Comparison of ENCODE assay signal across 26 cellular contexts in genomic region chr12:92654929-92655328, GRCh38. TPM values are rescaled to one million over a fixed set of nuclear protein-coding genes. Genes with fewer than 3 reads are reported as not detected.
DNase-seq lines count a peak whose midpoint lies in the region; ATAC-seq and TF ChIP-seq lines count a peak whose summit lies in the region.
"Had no signal": no experiment of that assay in that cellular context is flagged by ENCODE, and none has a peak within 500 bp of the region (broad histone marks: within the 10 kb centered on the region; RNA-seq: fewer than 3 reads in every experiment).

No MANE protein-coding gene starts in this region.

- H4K20me1 ChIP-seq in osteoblast (ENCODE audit: insufficient read depth, low read length), result no peaks in the 10 kb centered on the region

- no peaks in the 10 kb centered on the region for H3K36me3 ChIP-seq in osteoblast (ENCODE audit: insufficient read depth, low read length)
- H3K36me3 ChIP-seq: ovary had no signal

- H3K9me3 ChIP-seq in osteoblast (ENCODE audit: low read depth, low read length), result no peaks in the 10 kb centered on the region
- H3K9me3 ChIP-seq: ovary had no signal

- peaks cover 15% of the 10 kb centered on the region for H3K4me1 ChIP-seq in osteoblast (ENCODE audit: insufficient read depth, low read length)

- peaks cover 5% of the 10 kb centered on the region for H3K4me1 Mint-ChIP-seq in WTC11

- no peaks in the 10 kb centered on the region for H3K36me3 Mint-ChIP-seq in WTC11
- H3K36me3 Mint-ChIP-seq: CD8-positive, alpha-beta T cell; mesothelial cell of epicardium; natural killer cell had no signal

- no peaks in the 10 kb centered on the region for H3K27me3 ChIP-seq in osteoblast (ENCODE audit: insufficient read depth, low read length)
- H3K27me3 ChIP-seq: ovary had no signal

- H3K79me2 ChIP-seq in osteoblast (ENCODE audit: insufficient read depth, low read length), result no peaks in the 10 kb centered on the region

- H3K4me2 ChIP-seq in osteoblast (ENCODE audit: insufficient read depth, low read length), result peak overlapping the region; percentile 35

- POLR2A ChIA-PET in WTC11 (lab: Charles Lee), result interaction anchor here (1.1 kb wide), 1 partner anchor 509 kb away, joined by 4 read pairs; the partner anchor contains the start of gene BTG1

- no peaks in the 10 kb centered on the region for H3K27me3 Mint-ChIP-seq in WTC11 (ENCODE audit: low read depth)

- CTCF ChIA-PET in WTC11 (lab: Charles Lee), result no interaction called here

- in situ Hi-C loops in GM13976 (cut with MboI; ENCODE audit: low sequenced_read_pairs, unreplicated experiment), result no loop called here

- TF ChIP-seq CTCF in fibroblast of mammary gland (conservative IDR thresholded peaks at IDR 0.05; ENCODE audit: control insufficient read depth, insufficient read depth, low read depth, low read length) (no peak), osteoblast (IDR thresholded peaks at IDR 0.05; ENCODE audit: extremely low read depth, low read depth, low read length) (no peak), WTC11 (IDR thresholded peaks at IDR 0.05) (no peak), GM13976 (IDR thresholded peaks at IDR 0.05; ENCODE audit: borderline replicate concordance, control extremely low read depth, extremely low read depth, insufficient read depth, missing control alignments) (no peak)

- H2AFZ ChIP-seq in osteoblast (ENCODE audit: low read length), result no peak overlapping the region

- H3K4me3 ChIP-seq in fibroblast of mammary gland (ENCODE audit: control insufficient read depth, low read depth, low read length) (no peak overlapping the region), osteoblast (ENCODE audit: insufficient read depth, low read length) (no peak overlapping the region)
- H3K4me3 ChIP-seq: ovary had no signal

- no peaks in the 10 kb centered on the region for H3K9me3 Mint-ChIP-seq in WTC11
- H3K9me3 Mint-ChIP-seq: activated CD4-positive, alpha-beta memory T cell treated with anti-CD3 and anti-CD28 coated beads, Interleukin-2, amount 10 ng/mL, durations not matched to agents 7 days and 5 days; CD8-positive, alpha-beta T cell; mesothelial cell of epicardium; natural killer cell had no signal

- DNase-seq in AG20443 (ENCODE audit: low spot score) (peak; percentile 65), NCI-H226 (peak; percentile 27), fibroblast of mammary gland (ENCODE audit: low read depth) (peak; percentile 65), osteoblast (ENCODE audit: insufficient read length, low spot score, missing footprints) (peak; percentile 80), NCI-H2029 treated with DMSO at 0.1 percent for 48 hours (lab: John Stamatoyannopoulos, UW) (no peak), WTC11 (ENCODE audit: low spot score) (no peak), DMS 273 treated with DMSO at 0.1 percent for 48 hours (lab: John Stamatoyannopoulos, UW) (no peak), GM13976 (ENCODE audit: low spot score) (no peak)
- DNase-seq: activated CD4-positive, alpha-beta memory T cell treated with anti-CD3 and anti-CD28 coated beads, Interleukin-2, amount 10 ng/mL, durations not matched to agents 7 days and 5 days; activated gamma-delta T cell treated with Interleukin-2 at 50 U/mL for 16 hours; amniotic stem cell; caudate nucleus; CD8-positive, alpha-beta T cell; DMS153; glutamatergic neuron; KG1; natural killer cell; NCI-H1694 treated with DMSO at 0.1 percent for 48 hours; NCI-H774; ovary; T-helper 9 cell had no signal

- peak overlapping the region; percentile 43 for H3K27ac ChIP-seq in osteoblast (ENCODE audit: low read depth, low read length)
- H3K27ac ChIP-seq: ovary had no signal

- H3K4me3 Mint-ChIP-seq in WTC11, result no peak overlapping the region
- H3K4me3 Mint-ChIP-seq: activated CD4-positive, alpha-beta memory T cell treated with anti-CD3 and anti-CD28 coated beads, Interleukin-2, amount 10 ng/mL, durations not matched to agents 7 days and 5 days; CD8-positive, alpha-beta T cell; mesothelial cell of epicardium; natural killer cell had no signal

- ATAC-seq in WTC11, result no peak
- ATAC-seq: CD8-positive, alpha-beta T cell; natural killer cell had no signal

- no peak overlapping the region for H3K27ac Mint-ChIP-seq in WTC11
- H3K27ac Mint-ChIP-seq: activated CD4-positive, alpha-beta memory T cell treated with anti-CD3 and anti-CD28 coated beads, Interleukin-2, amount 10 ng/mL, durations not matched to agents 7 days and 5 days; CD8-positive, alpha-beta T cell; mesothelial cell of epicardium; natural killer cell had no signal

TF ChIP-seq in WTC11, 78 proteins besides CTCF, POLR2A, EP300 and RAD21 (continues in another document):
- no peak for TF ChIP-seq OVOL2 (CRISPR knock-in tag; IDR thresholded peaks at IDR 0.05; ENCODE audit: borderline replicate concordance)
- TF ChIP-seq ZNF671 (CRISPR knock-in tag; IDR thresholded peaks at IDR 0.05), result no peak
- TF ChIP-seq ZNF512 (CRISPR knock-in tag; IDR thresholded peaks at IDR 0.05; ENCODE audit: borderline replicate concordance), result no peak
- TF ChIP-seq GTF2I (CRISPR knock-in tag; conservative IDR thresholded peaks at IDR 0.05), result no peak
- no peak for TF ChIP-seq MAX (CRISPR knock-in tag; IDR thresholded peaks at IDR 0.05)
- TF ChIP-seq SMAD4 (CRISPR knock-in tag; IDR thresholded peaks at IDR 0.05), result no peak
- TF ChIP-seq NR3C1 (CRISPR knock-in tag; conservative IDR thresholded peaks at IDR 0.05; ENCODE audit: low read depth), result no peak
- no peak for TF ChIP-seq NFE2L1 (CRISPR knock-in tag; IDR thresholded peaks at IDR 0.05)
- TF ChIP-seq ERG (CRISPR knock-in tag; IDR thresholded peaks at IDR 0.05), result no peak
- TF ChIP-seq NR2C2 (CRISPR knock-in tag; IDR thresholded peaks at IDR 0.05), result no peak
- no peak for TF ChIP-seq STAT6 (CRISPR knock-in tag; conservative IDR thresholded peaks at IDR 0.05; ENCODE audit: low read depth)
- TF ChIP-seq ELF4 (CRISPR knock-in tag; IDR thresholded peaks at IDR 0.05; ENCODE audit: low read depth), result no peak
- TF ChIP-seq E2F1 (CRISPR knock-in tag; IDR thresholded peaks at IDR 0.05), result no peak
- no peak for TF ChIP-seq E2F5 (CRISPR knock-in tag; IDR thresholded peaks at IDR 0.05)

RNA-seq across cellular contexts. Expression of gene PLEKHG7, which starts 47.9 kb away (rescaled TPM):
- total RNA-seq in osteoblast, result not detected in 2 replicates
- total RNA-seq in WTC11 (2021), result not detected in 3 replicates
- total RNA-seq: CD8-positive, alpha-beta T cell; dermis microvascular lymphatic vessel endothelial cell; endothelial cell of umbilical vein; HT1080; mesothelial cell of epicardium; temporal lobe had no signal

Comparison
In these comparisons a context has a peak if more than half of its experiments do, and no peak if none do; other contexts are left out.
1. DNase-seq: peak in AG20443 (single experiment), NCI-H226 (single experiment), fibroblast of mammary gland (single experiment) and osteoblast (single experiment); none in NCI-H2029 treated with DMSO at 0.1 percent for 48 hours (single experiment), WTC11 (single experiment), DMS 273 treated with DMSO at 0.1 percent for 48 hours (single experiment) and GM13976 (single experiment).